Comparison of ENCODE assay signal across 8 cellular contexts in genomic region chr1:52551476-52552235, GRCh38. TPM values are rescaled to one million over a fixed set of nuclear protein-coding genes. Genes with fewer than 3 reads are reported as not detected.
DNase-seq lines count a peak whose midpoint lies in the region; ATAC-seq and TF ChIP-seq lines count a peak whose summit lies in the region.

No MANE protein-coding gene starts in this region.

- peak overlapping the region; percentile 95 for H3K4me2 ChIP-seq in OCI-LY3 (ENCODE audit: low read length)

- DNase-seq in NCI-H2171 treated with DMSO at 0.1 percent for 48 hours (lab: John Stamatoyannopoulos, UW) (peak; percentile 36), NCI-H2171 (lab: John Stamatoyannopoulos, UW) (no peak), immature natural killer cell (peak; percentile 25 to 32 (median 28)), hepatic stellate cell (ENCODE audit: low spot score) (no peak)
- peak; percentile 43 for DNase-seq in activated naive CD8-positive, alpha-beta T cell treated with anti-CD3 and anti-CD28 coated beads, Interleukin-2, amount 50 U/mL, for 24 hours
- peak; percentile 11 for DNase-seq in stimulated activated CD4-positive, alpha-beta T cell treated with anti-CD3 and anti-CD28 coated beads, Interleukin-2, amount 100 ng/mL, for 4 hours (ENCODE audit: low read depth)

- peak overlapping the region; percentile 94 for H3K4me3 ChIP-seq in OCI-LY3 (ENCODE audit: low read length)

- no peaks in the 10 kb centered on the region for H3K9me3 Mint-ChIP-seq in activated naive CD8-positive, alpha-beta T cell treated with anti-CD3 and anti-CD28 coated beads, Interleukin-2, amount 50 U/mL, for 24 hours
- no peaks in the 10 kb centered on the region for H3K9me3 Mint-ChIP-seq in immature natural killer cell

- H3K9me3 ChIP-seq in OCI-LY3 (ENCODE audit: insufficient read depth, low read length): no peaks in the 10 kb centered on the region

- H3K79me2 ChIP-seq in OCI-LY3 (ENCODE audit: low read length): peaks cover 68% of the 10 kb centered on the region

- H3K27me3 Mint-ChIP-seq in activated naive CD8-positive, alpha-beta T cell treated with anti-CD3 and anti-CD28 coated beads, Interleukin-2, amount 50 U/mL, for 24 hours: no peaks in the 10 kb centered on the region
- peaks cover 0 to 5% (median 3%) of the 10 kb centered on the region in 3 donors for H3K27me3 Mint-ChIP-seq in immature natural killer cell (ENCODE audit: low read depth in 3 of 3)

- peaks cover 36% of the 10 kb centered on the region for H3K4me1 ChIP-seq in OCI-LY3 (ENCODE audit: low read length)

- H3K36me3 Mint-ChIP-seq in activated naive CD8-positive, alpha-beta T cell treated with anti-CD3 and anti-CD28 coated beads, Interleukin-2, amount 50 U/mL, for 24 hours (ENCODE audit: low read depth): peaks cover 4% of the 10 kb centered on the region
- no peaks in the 10 kb centered on the region for H3K36me3 Mint-ChIP-seq in immature natural killer cell

- H3K4me3 Mint-ChIP-seq in activated naive CD8-positive, alpha-beta T cell treated with anti-CD3 and anti-CD28 coated beads, Interleukin-2, amount 50 U/mL, for 24 hours: no peak overlapping the region
- H3K4me3 Mint-ChIP-seq in immature natural killer cell: no peak overlapping the region

- peak overlapping the region; percentile 86 for H3K27ac ChIP-seq in OCI-LY3 (ENCODE audit: low read length)

- H3K36me3 ChIP-seq in OCI-LY3 (replicated peaks; ENCODE audit: low read depth, low read length): no peaks in the 10 kb centered on the region

- H2AFZ ChIP-seq in OCI-LY3 (ENCODE audit: low read depth, low read length): no peak overlapping the region

- no peaks in the 10 kb centered on the region for H3K27me3 ChIP-seq in OCI-LY3 (ENCODE audit: low read depth, low read length)

- H3K4me1 Mint-ChIP-seq in activated naive CD8-positive, alpha-beta T cell treated with anti-CD3 and anti-CD28 coated beads, Interleukin-2, amount 50 U/mL, for 24 hours: peaks cover 47% of the 10 kb centered on the region
- H3K4me1 Mint-ChIP-seq in immature natural killer cell: peaks cover 31 to 46% of the 10 kb centered on the region in 2 donors

- H3K27ac Mint-ChIP-seq in activated naive CD8-positive, alpha-beta T cell treated with anti-CD3 and anti-CD28 coated beads, Interleukin-2, amount 50 U/mL, for 24 hours: no peak overlapping the region
- H3K27ac Mint-ChIP-seq in immature natural killer cell: no peak overlapping the region

- H4K20me1 ChIP-seq in OCI-LY3 (ENCODE audit: insufficient read depth, low read length): peaks cover 46% of the 10 kb centered on the region

- ATAC-seq in activated naive CD8-positive, alpha-beta T cell treated with anti-CD3 and anti-CD28 coated beads, Interleukin-2, amount 50 U/mL, for 24 hours: no peak
- no peak for ATAC-seq in GM21786 (IDR thresholded peaks at IDR 0.05; ENCODE audit: unreplicated experiment)

- no peak for TF ChIP-seq CTCF in OCI-LY3 (IDR thresholded peaks at IDR 0.05; ENCODE audit: low read depth, low read length)

- peak overlapping the region; percentile 98 for H3K9ac ChIP-seq in OCI-LY3 (ENCODE audit: low read length)

RNA-seq across cellular contexts. Expression of gene TUT4, which starts 1.2 kb away (rescaled TPM):
- polyA plus RNA-seq in immature natural killer cell: 10 to 100 TPM; 14.5 to 36.0 (median 23.0) TPM

RNA-seq across cellular contexts. Expression of gene GPX7, which starts 50.5 kb away (rescaled TPM):
- polyA plus RNA-seq in immature natural killer cell: 10 to 100 TPM; 31.2 to 35.6 (median 31.9) TPM

Comparison
In these comparisons a context has a peak if more than half of its experiments do, and no peak if none do; other contexts are left out.
1. DNase-seq: peak in NCI-H2171 treated with DMSO at 0.1 percent for 48 hours (single experiment), activated naive CD8-positive, alpha-beta T cell treated with anti-CD3 and anti-CD28 coated beads, Interleukin-2, amount 50 U/mL, for 24 hours (single experiment), immature natural killer cell (3 of 3) and stimulated activated CD4-positive, alpha-beta T cell treated with anti-CD3 and anti-CD28 coated beads, Interleukin-2, amount 100 ng/mL, for 4 hours (single experiment); none in NCI-H2171 (single experiment) and hepatic stellate cell (single experiment).